Comparison of ENCODE assay signal across 8 cellular contexts in genomic region chr2:58039170-58039611, GRCh38. TPM values are rescaled to one million over a fixed set of nuclear protein-coding genes. Genes with fewer than 3 reads are reported as not detected.
A peak's percentile ranks its signal among the peaks of the same experiment; 100 is the strongest.
DNase-seq lines count a peak whose midpoint lies in the region; ATAC-seq lines count a peak whose summit lies in the region.

No MANE protein-coding gene starts in this region.

- H3K36me3 Mint-ChIP-seq in activated naive CD4-positive, alpha-beta T cell treated with anti-CD3 and anti-CD28 coated beads for 36 hours (ENCODE audit: low read depth) = peaks cover 6% of the 10 kb centered on the region

- H3K4me3 Mint-ChIP-seq in activated naive CD4-positive, alpha-beta T cell treated with anti-CD3 and anti-CD28 coated beads for 36 hours = no peak overlapping the region

- H3K4me3 ChIP-seq in skeletal muscle cell (ENCODE audit: low read depth, low read length) = no peak overlapping the region

- DNase-seq in activated naive CD4-positive, alpha-beta T cell treated with anti-CD3 and anti-CD28 coated beads for 36 hours = no peak
- no peak for DNase-seq in activated naive CD4-positive, alpha-beta T cell treated with anti-CD3 and anti-CD28 coated beads, Interleukin-2, amount 50 U/mL, for 16 hours
- DNase-seq in SKM-1 (lab: John Stamatoyannopoulos, UW; ENCODE audit: unreplicated experiment) = peak; percentile 56
- DNase-seq in skeletal muscle cell (ENCODE audit: low read depth) = peak; percentile 28
- DNase-seq in activated T-cell treated with anti-CD3 and anti-CD28 coated beads, Interleukin-2, amount 50 U/mL, for 48 hours = no peak
- no peak for DNase-seq in HK-2 (ENCODE audit: unreplicated experiment)
- DNase-seq in NCI-H524 (lab: John Stamatoyannopoulos, UW) = no peak

- H3K9me3 Mint-ChIP-seq in activated naive CD4-positive, alpha-beta T cell treated with anti-CD3 and anti-CD28 coated beads for 36 hours = no peaks in the 10 kb centered on the region

- intact Hi-C loops in activated naive CD4-positive, alpha-beta T cell treated with anti-CD3 and anti-CD28 coated beads for 36 hours (cut with micrococcal nuclease) = loop anchor here (10.0 kb wide), 1 partner anchor 1846 kb away; no protein-coding TSS in a partner anchor

- peaks cover 20% of the 10 kb centered on the region for H3K4me1 Mint-ChIP-seq in activated naive CD4-positive, alpha-beta T cell treated with anti-CD3 and anti-CD28 coated beads for 36 hours (ENCODE audit: low read depth)

- H3K27ac Mint-ChIP-seq in activated naive CD4-positive, alpha-beta T cell treated with anti-CD3 and anti-CD28 coated beads for 36 hours = peak overlapping the region; percentile 57

- peak; percentile 51 for ATAC-seq in HG03064 (IDR thresholded peaks at IDR 0.05; ENCODE audit: low read depth, unreplicated experiment)

- CTCF ChIA-PET in activated naive CD4-positive, alpha-beta T cell treated with anti-CD3 and anti-CD28 coated beads for 36 hours (lab: Charles Lee) = no interaction called here

- no peaks in the 10 kb centered on the region for H3K27me3 Mint-ChIP-seq in activated naive CD4-positive, alpha-beta T cell treated with anti-CD3 and anti-CD28 coated beads for 36 hours (ENCODE audit: low read depth)

RNA-seq across cellular contexts. Expression of gene VRK2, which starts 7.4 kb away (rescaled TPM):
- total RNA-seq in activated naive CD4-positive, alpha-beta T cell treated with anti-CD3 and anti-CD28 coated beads for 36 hours = 10 to 100 TPM; 14.7 to 16.1 TPM

Comparison
In these comparisons a context has a peak if more than half of its experiments do, and no peak if none do; other contexts are left out.
1. DNase-seq: peak in SKM-1 (single experiment) and skeletal muscle cell (single experiment); none in activated naive CD4-positive, alpha-beta T cell treated with anti-CD3 and anti-CD28 coated beads for 36 hours (single experiment), activated naive CD4-positive, alpha-beta T cell treated with anti-CD3 and anti-CD28 coated beads, Interleukin-2, amount 50 U/mL, for 16 hours (single experiment), activated T-cell treated with anti-CD3 and anti-CD28 coated beads, Interleukin-2, amount 50 U/mL, for 48 hours (0 of 2), HK-2 (single experiment) and NCI-H524 (0 of 2).